In genomic region chr7:129136887-129137647, GRCh38 we compare ENCODE assay signal across 1 cellular context.
TF ChIP-seq lines count a peak whose summit lies in the region.

No MANE protein-coding gene starts in this region.

TF ChIP-seq in HepG2, 621 proteins besides CTCF, POLR2A, EP300 and RAD21:
- TF ChIP-seq ZNF501 (CRISPR knock-in tag; IDR thresholded peaks at IDR 0.05): no peak
- no peak for TF ChIP-seq KAT2B (IDR thresholded peaks at IDR 0.05; ENCODE audit: borderline replicate concordance, low read depth, low read length)
- TF ChIP-seq ZNF841 (CRISPR knock-in tag; IDR thresholded peaks at IDR 0.05; ENCODE audit: borderline replicate concordance): no peak
- no peak for TF ChIP-seq PRDM10 (CRISPR knock-in tag; IDR thresholded peaks at IDR 0.05; ENCODE audit: low read depth)
- no peak for TF ChIP-seq ZNF784 (CRISPR knock-in tag; IDR thresholded peaks at IDR 0.05; ENCODE audit: borderline replicate concordance)
- TF ChIP-seq ZFP1 (CRISPR knock-in tag; IDR thresholded peaks at IDR 0.05): no peak
- TF ChIP-seq NKX3-1 (CRISPR knock-in tag; IDR thresholded peaks at IDR 0.05): no peak
- TF ChIP-seq ZNF510 (CRISPR knock-in tag; IDR thresholded peaks at IDR 0.05; ENCODE audit: low read depth): no peak
- TF ChIP-seq ZNF615 (CRISPR knock-in tag; IDR thresholded peaks at IDR 0.05; ENCODE audit: borderline replicate concordance): no peak
- no peak for TF ChIP-seq ZNF550 (CRISPR knock-in tag; IDR thresholded peaks at IDR 0.05; ENCODE audit: borderline replicate concordance)
- TF ChIP-seq ZNF136 (CRISPR knock-in tag; IDR thresholded peaks at IDR 0.05; ENCODE audit: low read depth): no peak
- TF ChIP-seq MTERF4 (CRISPR knock-in tag; IDR thresholded peaks at IDR 0.05): no peak
- no peak for TF ChIP-seq CHD2 (IDR thresholded peaks at IDR 0.05; ENCODE audit: low read depth, low read length)
- no peak for TF ChIP-seq DZIP1 (CRISPR knock-in tag; IDR thresholded peaks at IDR 0.05)
- TF ChIP-seq ZBTB25 (CRISPR knock-in tag; IDR thresholded peaks at IDR 0.05): no peak
- TF ChIP-seq MLLT10 (CRISPR knock-in tag; IDR thresholded peaks at IDR 0.05): no peak
- TF ChIP-seq FOXA1 (IDR thresholded peaks at IDR 0.05): no peak
- TF ChIP-seq FOXA1 (CRISPR knock-in tag; IDR thresholded peaks at IDR 0.05): no peak
